ENCODE assay signal across 8 cellular contexts in the genomic region with DNA sequence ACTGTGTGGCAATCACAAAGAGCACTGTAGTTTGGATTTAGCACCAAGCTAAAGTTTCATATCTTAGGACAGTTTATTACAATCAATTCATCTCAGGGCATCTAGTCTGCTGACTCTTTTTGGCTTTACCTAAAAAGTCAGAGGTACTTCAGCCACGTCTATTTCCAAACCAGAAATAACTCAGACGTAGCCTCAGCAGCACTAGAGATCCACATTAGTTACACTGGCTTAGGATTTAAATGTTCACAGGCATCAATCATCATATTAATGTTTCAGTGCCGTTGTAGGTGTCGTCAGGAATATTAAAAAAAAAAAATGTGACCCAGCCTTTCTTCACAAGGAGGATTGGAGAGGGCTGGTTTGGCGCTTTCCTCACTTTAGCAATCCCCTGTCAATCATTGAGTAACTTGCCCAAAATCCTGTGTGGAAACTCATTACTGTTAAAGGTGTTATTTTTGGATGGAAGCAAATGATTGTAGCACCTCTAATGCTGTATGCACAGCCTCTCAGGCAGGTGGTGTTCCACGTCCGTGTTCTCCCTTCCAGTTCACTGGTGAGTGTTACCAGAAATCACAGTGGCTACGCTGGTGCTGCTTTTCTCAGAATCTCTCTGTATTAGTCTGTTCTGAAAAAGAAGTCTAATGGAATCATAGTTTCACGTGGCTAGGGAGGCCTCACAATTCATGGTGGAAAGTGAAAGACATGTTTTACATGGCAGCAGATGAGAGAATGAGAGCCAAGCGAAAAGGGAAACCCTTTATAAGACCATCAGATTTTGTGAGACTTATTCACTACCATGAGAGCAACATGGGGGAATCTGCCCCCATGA. TPM values are rescaled to one million over a fixed set of nuclear protein-coding genes. Genes with fewer than 3 reads are reported as not detected.
A peak's percentile ranks its signal among the peaks of the same experiment; 100 is the strongest.
DNase-seq lines count a peak whose midpoint lies in the region; ATAC-seq and TF ChIP-seq lines count a peak whose summit lies in the region.
"Had no signal": no experiment of that assay in that cellular context is flagged by ENCODE, and none has a peak within 500 bp of the region (broad histone marks: within the 10 kb centered on the region; RNA-seq: fewer than 3 reads in every experiment).

No MANE protein-coding gene starts in this region.

- peak; percentile 76 for ATAC-seq in GM19025 (IDR thresholded peaks at IDR 0.05; ENCODE audit: low read depth, unreplicated experiment)
- peak; percentile 87 for ATAC-seq in HG02610 (IDR thresholded peaks at IDR 0.05; ENCODE audit: unreplicated experiment)
- ATAC-seq in WTC11 = no peak
- ATAC-seq: right lobe of liver had no signal

- H3K36me3 Mint-ChIP-seq in WTC11 = no peaks in the 10 kb centered on the region

- no peaks in the 10 kb centered on the region for H3K9me3 Mint-ChIP-seq in WTC11

- no peak overlapping the region for H3K4me3 ChIP-seq in WERI-Rb-1 (ENCODE audit: low read depth, low read length)
- H3K4me3 ChIP-seq: right lobe of liver had no signal

- peak overlapping the region; percentile 42 for H3K27ac Mint-ChIP-seq in WTC11

- H3K4me1 Mint-ChIP-seq in WTC11 = peaks cover 15% of the 10 kb centered on the region

- TF ChIP-seq CTCF in WTC11 (IDR thresholded peaks at IDR 0.05) (no peak), WERI-Rb-1 (IDR thresholded peaks at IDR 0.05; ENCODE audit: low read depth, low read length) (no peak)

- H3K27ac ChIP-seq in WERI-Rb-1 = no peak overlapping the region
- H3K27ac ChIP-seq: right lobe of liver had no signal

- no peaks in the 10 kb centered on the region for H3K9me3 ChIP-seq in WERI-Rb-1 (ENCODE audit: severe bottlenecking)
- H3K9me3 ChIP-seq: right lobe of liver had no signal

- no peak overlapping the region for H3K4me3 Mint-ChIP-seq in WTC11

- H3K36me3 ChIP-seq in WERI-Rb-1 = no peaks in the 10 kb centered on the region
- H3K36me3 ChIP-seq: right lobe of liver had no signal

- no peaks in the 10 kb centered on the region for H3K27me3 ChIP-seq in WERI-Rb-1 (ENCODE audit: insufficient read depth, low read depth, severe bottlenecking)
- H3K27me3 ChIP-seq: right lobe of liver had no signal

- H3K27me3 Mint-ChIP-seq in WTC11 (ENCODE audit: low read depth) = no peaks in the 10 kb centered on the region

- DNase-seq in WTC11 (ENCODE audit: low spot score) (no peak), G401 (ENCODE audit: low spot score) (no peak), NCI-H1105 (lab: John Stamatoyannopoulos, UW) (no peak), WERI-Rb-1 (no peak)
- DNase-seq in stimulated activated CD4-positive, alpha-beta T cell treated with anti-CD3 and anti-CD28 coated beads, Interleukin-2, amount 100 ng/mL, for 24 hours = peak; percentile 32 to 52
- DNase-seq: right lobe of liver had no signal

- CTCF ChIA-PET in WTC11 (lab: Charles Lee) = no interaction called here

- in situ Hi-C loops in G401 (cut with HindIII; ENCODE audit: low sequenced_read_pairs) = no loop called here

- POLR2A ChIA-PET in WTC11 (lab: Charles Lee) = no interaction called here

TF ChIP-seq in WTC11, 78 proteins besides CTCF, POLR2A, EP300 and RAD21:
- no peak for TF ChIP-seq KAT7 (CRISPR knock-in tag; IDR thresholded peaks at IDR 0.05; ENCODE audit: borderline replicate concordance)
- TF ChIP-seq, protein P1, sequence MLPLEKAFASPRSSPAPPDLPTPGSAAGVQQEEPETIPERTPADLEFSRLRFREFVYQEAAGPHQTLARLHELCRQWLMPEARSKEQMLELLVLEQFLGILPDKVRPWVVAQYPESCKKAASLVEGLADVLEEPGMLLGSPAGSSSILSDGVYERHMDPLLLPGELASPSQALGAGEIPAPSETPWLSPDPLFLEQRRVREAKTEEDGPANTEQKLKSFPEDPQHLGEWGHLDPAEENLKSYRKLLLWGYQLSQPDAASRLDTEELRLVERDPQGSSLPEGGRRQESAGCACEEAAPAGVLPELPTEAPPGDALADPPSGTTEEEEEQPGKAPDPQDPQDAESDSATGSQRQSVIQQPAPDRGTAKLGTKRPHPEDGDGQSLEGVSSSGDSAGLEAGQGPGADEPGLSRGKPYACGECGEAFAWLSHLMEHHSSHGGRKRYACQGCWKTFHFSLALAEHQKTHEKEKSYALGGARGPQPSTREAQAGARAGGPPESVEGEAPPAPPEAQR (CRISPR knock-in tag; IDR thresholded peaks at IDR 0.05) = no peak
- TF ChIP-seq, protein P2, sequence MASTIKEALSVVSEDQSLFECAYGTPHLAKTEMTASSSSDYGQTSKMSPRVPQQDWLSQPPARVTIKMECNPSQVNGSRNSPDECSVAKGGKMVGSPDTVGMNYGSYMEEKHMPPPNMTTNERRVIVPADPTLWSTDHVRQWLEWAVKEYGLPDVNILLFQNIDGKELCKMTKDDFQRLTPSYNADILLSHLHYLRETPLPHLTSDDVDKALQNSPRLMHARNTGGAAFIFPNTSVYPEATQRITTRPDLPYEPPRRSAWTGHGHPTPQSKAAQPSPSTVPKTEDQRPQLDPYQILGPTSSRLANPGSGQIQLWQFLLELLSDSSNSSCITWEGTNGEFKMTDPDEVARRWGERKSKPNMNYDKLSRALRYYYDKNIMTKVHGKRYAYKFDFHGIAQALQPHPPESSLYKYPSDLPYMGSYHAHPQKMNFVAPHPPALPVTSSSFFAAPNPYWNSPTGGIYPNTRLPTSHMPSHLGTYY (CRISPR knock-in tag; IDR thresholded peaks at IDR 0.05) = no peak
- TF ChIP-seq MXD4 (CRISPR knock-in tag; IDR thresholded peaks at IDR 0.05; ENCODE audit: borderline replicate concordance) = no peak
- TF ChIP-seq MLX (CRISPR knock-in tag; IDR thresholded peaks at IDR 0.05) = no peak
- no peak for TF ChIP-seq PRRX2 (CRISPR knock-in tag; IDR thresholded peaks at IDR 0.05)
- no peak for TF ChIP-seq CREB1 (CRISPR knock-in tag; IDR thresholded peaks at IDR 0.05)
- TF ChIP-seq, protein P3, sequence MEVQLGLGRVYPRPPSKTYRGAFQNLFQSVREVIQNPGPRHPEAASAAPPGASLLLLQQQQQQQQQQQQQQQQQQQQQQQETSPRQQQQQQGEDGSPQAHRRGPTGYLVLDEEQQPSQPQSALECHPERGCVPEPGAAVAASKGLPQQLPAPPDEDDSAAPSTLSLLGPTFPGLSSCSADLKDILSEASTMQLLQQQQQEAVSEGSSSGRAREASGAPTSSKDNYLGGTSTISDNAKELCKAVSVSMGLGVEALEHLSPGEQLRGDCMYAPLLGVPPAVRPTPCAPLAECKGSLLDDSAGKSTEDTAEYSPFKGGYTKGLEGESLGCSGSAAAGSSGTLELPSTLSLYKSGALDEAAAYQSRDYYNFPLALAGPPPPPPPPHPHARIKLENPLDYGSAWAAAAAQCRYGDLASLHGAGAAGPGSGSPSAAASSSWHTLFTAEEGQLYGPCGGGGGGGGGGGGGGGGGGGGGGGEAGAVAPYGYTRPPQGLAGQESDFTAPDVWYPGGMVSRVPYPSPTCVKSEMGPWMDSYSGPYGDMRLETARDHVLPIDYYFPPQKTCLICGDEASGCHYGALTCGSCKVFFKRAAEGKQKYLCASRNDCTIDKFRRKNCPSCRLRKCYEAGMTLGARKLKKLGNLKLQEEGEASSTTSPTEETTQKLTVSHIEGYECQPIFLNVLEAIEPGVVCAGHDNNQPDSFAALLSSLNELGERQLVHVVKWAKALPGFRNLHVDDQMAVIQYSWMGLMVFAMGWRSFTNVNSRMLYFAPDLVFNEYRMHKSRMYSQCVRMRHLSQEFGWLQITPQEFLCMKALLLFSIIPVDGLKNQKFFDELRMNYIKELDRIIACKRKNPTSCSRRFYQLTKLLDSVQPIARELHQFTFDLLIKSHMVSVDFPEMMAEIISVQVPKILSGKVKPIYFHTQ (CRISPR knock-in tag; IDR thresholded peaks at IDR 0.05) = no peak

RNA-seq across cellular contexts. Expression of gene NEK7, which starts 45.4 kb away (rescaled TPM):
- total RNA-seq in WTC11 (2021) = 10.3 to 13.3 TPM (median 11.3 TPM) in 3 replicates
- total RNA-seq in G401 (2014; rRNA removed; shearing (Covaris generic)) = 13.6 and 15.6 TPM in 2 replicates

Comparison
In these comparisons a context has a peak if more than half of its experiments do, and no peak if none do; other contexts are left out.
1. DNase-seq: peak in stimulated activated CD4-positive, alpha-beta T cell treated with anti-CD3 and anti-CD28 coated beads, Interleukin-2, amount 100 ng/mL, for 24 hours (2 of 2); none in WTC11 (single experiment), G401 (single experiment), NCI-H1105 (single experiment) and WERI-Rb-1 (single experiment).